Comparison of ENCODE assay signal across 1 cellular context in genomic region chr10:58385784-58386112, GRCh38.
TF ChIP-seq lines count a peak whose summit lies in the region.

No MANE protein-coding gene starts in this region.

TF ChIP-seq in HepG2, 621 proteins besides CTCF, POLR2A, EP300 and RAD21 (continues in another document):
- no peak for TF ChIP-seq GPBP1L1 (CRISPR knock-in tag; IDR thresholded peaks at IDR 0.05)
- no peak for TF ChIP-seq NCOR1 (IDR thresholded peaks at IDR 0.05; ENCODE audit: borderline replicate concordance, low read length)
- no peak for TF ChIP-seq ZNF484 (CRISPR knock-in tag; IDR thresholded peaks at IDR 0.05; ENCODE audit: borderline replicate concordance, low read depth)
- no peak for TF ChIP-seq RELA (CRISPR knock-in tag; IDR thresholded peaks at IDR 0.05)
- 0 out of 2 replicates have a peak, but pooled peaks have one; percentile 4 for TF ChIP-seq REL (CRISPR knock-in tag; conservative IDR thresholded peaks at IDR 0.05)
- TF ChIP-seq LBX2 (CRISPR knock-in tag; IDR thresholded peaks at IDR 0.05; ENCODE audit: borderline replicate concordance), result no peak
- no peak for TF ChIP-seq RORA (CRISPR knock-in tag; IDR thresholded peaks at IDR 0.05)
- no peak for TF ChIP-seq SPEN (CRISPR knock-in tag; IDR thresholded peaks at IDR 0.05; ENCODE audit: low read depth)
- no peak for TF ChIP-seq ZFAT (CRISPR knock-in tag; conservative IDR thresholded peaks at IDR 0.05)
- TF ChIP-seq ZMYM2 (CRISPR knock-in tag; IDR thresholded peaks at IDR 0.05), result peak; percentile 33; the same call in 1 of the 2 replicates
- no peak for TF ChIP-seq ZNF704 (CRISPR knock-in tag; IDR thresholded peaks at IDR 0.05; ENCODE audit: borderline replicate concordance)
- TF ChIP-seq PHF8 (CRISPR knock-in tag; IDR thresholded peaks at IDR 0.05), result no peak
- no peak for TF ChIP-seq AKNA (CRISPR knock-in tag; IDR thresholded peaks at IDR 0.05; ENCODE audit: borderline replicate concordance)
- TF ChIP-seq SP140L (CRISPR knock-in tag; IDR thresholded peaks at IDR 0.05; ENCODE audit: borderline replicate concordance), result no peak
- no peak for TF ChIP-seq SMC3 (IDR thresholded peaks at IDR 0.05; ENCODE audit: low read length)
- TF ChIP-seq SKIL (CRISPR knock-in tag; IDR thresholded peaks at IDR 0.05; ENCODE audit: borderline replicate concordance), result no peak
- TF ChIP-seq ZUFSP (CRISPR knock-in tag; IDR thresholded peaks at IDR 0.05; ENCODE audit: borderline replicate concordance), result no peak
- TF ChIP-seq CEBPG (CRISPR knock-in tag; IDR thresholded peaks at IDR 0.05), result 0 out of 2 replicates have a peak, but pooled peaks have one; percentile 7
- no peak; the same call in 1 of the 2 replicates for TF ChIP-seq ZMAT3 (CRISPR knock-in tag; conservative IDR thresholded peaks at IDR 0.05)
- no peak for TF ChIP-seq BRD4 (CRISPR knock-in tag; IDR thresholded peaks at IDR 0.05)
- peak; percentile 11; the same call in 1 of the 2 replicates for TF ChIP-seq ZNF816 (CRISPR knock-in tag; IDR thresholded peaks at IDR 0.05; ENCODE audit: borderline replicate concordance)
- TF ChIP-seq ZNF605 (CRISPR knock-in tag; IDR thresholded peaks at IDR 0.05), result peak; percentile 35; the same call in 1 of the 2 replicates
- TF ChIP-seq ZNF770 (CRISPR knock-in tag; IDR thresholded peaks at IDR 0.05), result no peak
- TF ChIP-seq ZNF781 (CRISPR knock-in tag; IDR thresholded peaks at IDR 0.05; ENCODE audit: borderline replicate concordance, not compliant biosample characterization), result peak; percentile 1
- TF ChIP-seq SKI (IDR thresholded peaks at IDR 0.05; ENCODE audit: partially characterized antibody), result no peak
- TF ChIP-seq PHF21A (CRISPR knock-in tag; IDR thresholded peaks at IDR 0.05), result no peak
- TF ChIP-seq ZNF142 (CRISPR knock-in tag; IDR thresholded peaks at IDR 0.05), result 0 out of 2 replicates have a peak, but pooled peaks have one; percentile 4
- no peak for TF ChIP-seq FOXP1 (IDR thresholded peaks at IDR 0.05)
- no peak for TF ChIP-seq FOXP1 (CRISPR knock-in tag; IDR thresholded peaks at IDR 0.05)
- no peak for TF ChIP-seq ZNF136 (CRISPR knock-in tag; IDR thresholded peaks at IDR 0.05; ENCODE audit: low read depth)
- no peak for TF ChIP-seq RBAK (CRISPR knock-in tag; IDR thresholded peaks at IDR 0.05)
- no peak for TF ChIP-seq ZNF468 (CRISPR knock-in tag; IDR thresholded peaks at IDR 0.05)
- TF ChIP-seq ZNF512B (CRISPR knock-in tag; IDR thresholded peaks at IDR 0.05; ENCODE audit: borderline replicate concordance), result no peak
- 0 out of 2 replicates have a peak, but pooled peaks have one; percentile 7 for TF ChIP-seq ZBTB7A (CRISPR knock-in tag; IDR thresholded peaks at IDR 0.05)
- TF ChIP-seq FOXK2 (IDR thresholded peaks at IDR 0.05), result no peak
- no peak for TF ChIP-seq NR2F2 (IDR thresholded peaks at IDR 0.05; ENCODE audit: borderline replicate concordance, low read depth)
- no peak for TF ChIP-seq ZNF562 (CRISPR knock-in tag; IDR thresholded peaks at IDR 0.05; ENCODE audit: borderline replicate concordance)
